In genomic region chr12:100797246-100797645, GRCh38 we compare ENCODE assay signal across 16 cellular contexts. TPM values are rescaled to one million over a fixed set of nuclear protein-coding genes. Genes with fewer than 3 reads are reported as not detected.
"Had no signal": no experiment of that assay in that cellular context is flagged by ENCODE, and none has a peak within 500 bp of the region (broad histone marks: within the 10 kb centered on the region; RNA-seq: fewer than 3 reads in every experiment).

No MANE protein-coding gene starts in this region.

- H3K4me1 Mint-ChIP-seq: activated naive CD8-positive, alpha-beta T cell treated with anti-CD3 and anti-CD28 coated beads, Interleukin-2, amount 50 U/mL, for 24 hours; activated T-helper 17 cell treated with anti-CD3 and anti-CD28 coated beads, Interleukin-2, amount 50 U/mL, for 72 hours; stimulated activated effector memory CD8-positive, alpha-beta T cell treated with anti-CD3 and anti-CD28 coated beads, Interleukin-12 subunit alpha, Interleukin-12 subunit beta, amount 100 ng/mL, for 72 hours had no signal

- ATAC-seq: activated naive CD8-positive, alpha-beta T cell treated with anti-CD3 and anti-CD28 coated beads, Interleukin-2, amount 50 U/mL, for 24 hours; activated T-helper 17 cell treated with anti-CD3 and anti-CD28 coated beads, Interleukin-2, amount 50 U/mL, for 72 hours; stimulated activated effector memory CD8-positive, alpha-beta T cell treated with anti-CD3 and anti-CD28 coated beads, Interleukin-12 subunit alpha, Interleukin-12 subunit beta, amount 100 ng/mL, for 72 hours had no signal

- H3K4me1 ChIP-seq: ascending aorta, colonic mucosa, esophagus squamous epithelium, parathyroid adenoma, tibial nerve, vagina had no signal

- H3K9ac ChIP-seq: parathyroid adenoma had no signal

- H3K36me3 Mint-ChIP-seq: mesothelial cell of epicardium; stimulated activated effector memory CD8-positive, alpha-beta T cell treated with anti-CD3 and anti-CD28 coated beads, Interleukin-12 subunit alpha, Interleukin-12 subunit beta, amount 100 ng/mL, for 72 hours had no signal

- H3K4me3 Mint-ChIP-seq: activated naive CD4-positive, alpha-beta T cell treated with anti-CD3 and anti-CD28 coated beads for 36 hours; activated naive CD8-positive, alpha-beta T cell treated with anti-CD3 and anti-CD28 coated beads, Interleukin-2, amount 50 U/mL, for 24 hours; activated T-helper 17 cell treated with anti-CD3 and anti-CD28 coated beads, Interleukin-2, amount 50 U/mL, for 72 hours; stimulated activated effector memory CD8-positive, alpha-beta T cell treated with anti-CD3 and anti-CD28 coated beads, Interleukin-12 subunit alpha, Interleukin-12 subunit beta, amount 100 ng/mL, for 72 hours had no signal

- H3K4me3 ChIP-seq: ascending aorta, colonic mucosa, esophagus squamous epithelium, tibial nerve, vagina had no signal

- H3K27ac Mint-ChIP-seq: activated naive CD4-positive, alpha-beta T cell treated with anti-CD3 and anti-CD28 coated beads for 36 hours; activated naive CD8-positive, alpha-beta T cell treated with anti-CD3 and anti-CD28 coated beads, Interleukin-2, amount 50 U/mL, for 24 hours; activated T-helper 17 cell treated with anti-CD3 and anti-CD28 coated beads, Interleukin-2, amount 50 U/mL, for 72 hours; mesothelial cell of epicardium; stimulated activated effector memory CD8-positive, alpha-beta T cell treated with anti-CD3 and anti-CD28 coated beads, Interleukin-12 subunit alpha, Interleukin-12 subunit beta, amount 100 ng/mL, for 72 hours had no signal

- DNase-seq: activated CD4-positive, alpha-beta T cell treated with anti-CD3 and anti-CD28 coated beads, Interleukin-2, amount 50 U/mL, for 1 hour; activated naive CD4-positive, alpha-beta T cell treated with anti-CD3 and anti-CD28 coated beads for 36 hours; activated naive CD8-positive, alpha-beta T cell treated with anti-CD3 and anti-CD28 coated beads, Interleukin-2, amount 50 U/mL, for 24 hours; colonic mucosa; effector CD4-positive, alpha-beta T cell; esophagus squamous epithelium; retina had no signal

- H3K9me3 Mint-ChIP-seq: activated naive CD4-positive, alpha-beta T cell treated with anti-CD3 and anti-CD28 coated beads for 36 hours; activated naive CD8-positive, alpha-beta T cell treated with anti-CD3 and anti-CD28 coated beads, Interleukin-2, amount 50 U/mL, for 24 hours; activated T-helper 17 cell treated with anti-CD3 and anti-CD28 coated beads, Interleukin-2, amount 50 U/mL, for 72 hours; mesothelial cell of epicardium had no signal

- H3K36me3 ChIP-seq: ascending aorta, colonic mucosa, esophagus squamous epithelium, tibial nerve, vagina had no signal

- H3K27ac ChIP-seq: ascending aorta, colonic mucosa, esophagus squamous epithelium, parathyroid adenoma, tibial nerve, vagina had no signal

- H2AFZ ChIP-seq: parathyroid adenoma had no signal

- H3K9me3 ChIP-seq: ascending aorta, colonic mucosa, esophagus squamous epithelium, tibial nerve, vagina had no signal

- H3K27me3 ChIP-seq: ascending aorta, colonic mucosa, tibial nerve, vagina had no signal

RNA-seq across cellular contexts. Expression of gene ANO4, which starts 2.7 kb away (rescaled TPM):
- total RNA-seq: activated CD8-positive, alpha-beta memory T cell treated with anti-CD3 and anti-CD28 coated beads for 36 hours; activated naive CD4-positive, alpha-beta T cell treated with anti-CD3 and anti-CD28 coated beads for 36 hours; activated T-helper 17 cell treated with anti-CD3 and anti-CD28 coated beads, Interleukin-2, amount 50 U/mL, for 72 hours; endothelial cell of umbilical vein had no signal
